29 cellular contexts compared by ENCODE assay signal in the genomic region with DNA sequence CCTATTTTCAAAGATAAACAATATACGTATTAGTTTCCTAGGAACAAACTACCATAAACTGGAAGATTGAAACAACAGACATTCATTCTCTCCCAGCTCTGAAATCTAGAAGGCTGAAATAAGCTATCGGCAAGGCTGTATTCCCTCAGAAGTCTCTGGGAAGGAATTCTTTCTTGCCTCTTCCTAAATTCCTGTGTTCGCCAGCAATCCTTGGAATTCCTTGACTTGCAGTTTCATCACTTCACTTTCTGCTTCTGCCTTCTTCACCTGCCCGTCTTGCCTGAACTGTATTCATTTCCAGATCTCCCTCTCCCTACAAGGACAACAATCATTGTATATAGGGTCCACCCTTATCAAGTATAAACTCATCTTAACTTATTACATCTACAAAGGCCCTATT. TPM values are rescaled to one million over a fixed set of nuclear protein-coding genes. Genes with fewer than 3 reads are reported as not detected.
DNase-seq lines count a peak whose midpoint lies in the region; ATAC-seq and TF ChIP-seq lines count a peak whose summit lies in the region.
"Had no signal": no experiment of that assay in that cellular context is flagged by ENCODE, and none has a peak within 500 bp of the region (broad histone marks: within the 10 kb centered on the region; RNA-seq: fewer than 3 reads in every experiment).

No MANE protein-coding gene starts in this region.

- H3K27ac ChIP-seq in SK-N-SH (ENCODE audit: low read depth in 2 of 2, low read length in 1 of 2): no peak overlapping the region
- H3K27ac ChIP-seq in smooth muscle cell (ENCODE audit: low read depth): peak overlapping the region; percentile 31
- H3K27ac ChIP-seq: 22Rv1, epithelial cell of prostate, foreskin keratinocyte, heart right ventricle, KMS-11, psoas muscle, SK-N-MC had no signal

- in situ Hi-C loops in HAP-1 (cut with MboI; ENCODE audit: low sequenced_read_pairs): no loop called here

- no peak overlapping the region for H3K9ac ChIP-seq in SK-N-SH
- H3K9ac ChIP-seq in smooth muscle cell (ENCODE audit: low read depth): no peak overlapping the region
- H3K9ac ChIP-seq: KMS-11 had no signal

- H3K27me3 ChIP-seq in SK-N-SH (ENCODE audit: insufficient read depth) (no peaks in the 10 kb centered on the region), smooth muscle cell (ENCODE audit: low read depth) (no peaks in the 10 kb centered on the region), HAP-1 (ENCODE audit: low read depth) (no peaks in the 10 kb centered on the region)
- H3K27me3 ChIP-seq: foreskin keratinocyte, heart right ventricle had no signal

- ATAC-seq in SK-N-SH treated with all-trans-retinoic acid at 6 μM for 48 hours: no peak
- ATAC-seq: activated naive CD8-positive, alpha-beta T cell treated with anti-CD3 and anti-CD28 coated beads, Interleukin-2, amount 50 U/mL, for 24 hours; activated T-cell treated with anti-CD3 and anti-CD28 coated beads, Interleukin-2, amount 50 U/mL, for 4 hours; foreskin keratinocyte; heart right ventricle; left colon; naive thymus-derived CD4-positive, alpha-beta T cell; psoas muscle had no signal

- no peak for DNase-seq in SK-N-SH
- peak; percentile 63 for DNase-seq in amniotic epithelial cell (ENCODE audit: low read depth)
- peak; percentile 77 for DNase-seq in islet precursor cell
- no peak for DNase-seq in smooth muscle cell (lab: John Stamatoyannopoulos, UW; ENCODE audit: unreplicated experiment)
- DNase-seq in superior temporal gyrus (ENCODE audit: extremely low spot score): no peak
- DNase-seq in dedifferentiated amniotic fluid mesenchymal stem cell (ENCODE audit: extremely low spot score): no peak
- DNase-seq in HAP-1 (ENCODE audit: low spot score in 2 of 2): no peak
- DNase-seq: activated CD4-positive, alpha-beta T cell treated with anti-CD3 and anti-CD28 coated beads, Interleukin-2, amount 10 ng/mL, durations not matched to agents 7 days and 5 days; activated naive CD8-positive, alpha-beta T cell treated with anti-CD3 and anti-CD28 coated beads, Interleukin-2, amount 50 U/mL, for 24 hours; activated T-cell treated with anti-CD3 and anti-CD28 coated beads, Interleukin-2, amount 50 U/mL, for 4 hours; CD4-positive, alpha-beta T cell; effector CD4-positive, alpha-beta T cell; foreskin keratinocyte; HCEC 1CT; heart right ventricle; left colon; naive thymus-derived CD4-positive, alpha-beta T cell; NCI-H1436 treated with DMSO at 0.1 percent for 48 hours; NCI-H446; NCI-H774; nucleus accumbens; psoas muscle; RPMI8226; stimulated activated naive CD4-positive, alpha-beta T cell treated with Interleukin-2 at 50 U/mL for 16 hours had no signal

- CTCF ChIA-PET in SK-N-SH (lab: Yijun Ruan, JAX): no interaction called here

- no peak overlapping the region for H3K4me3 ChIP-seq in SK-N-SH (ENCODE audit: low read depth in 2 of 2, low read length in 1 of 2)
- H3K4me3 ChIP-seq in smooth muscle cell: no peak overlapping the region
- H3K4me3 ChIP-seq in HAP-1: no peak overlapping the region
- H3K4me3 ChIP-seq: heart right ventricle, psoas muscle, SK-N-MC had no signal

- H3K9me3 ChIP-seq in SK-N-SH (no peaks in the 10 kb centered on the region), smooth muscle cell (replicated peaks; ENCODE audit: low read depth) (no peaks in the 10 kb centered on the region), HAP-1 (peaks cover 3% of the 10 kb centered on the region; the same call in 1 of the 2 replicates)
- H3K9me3 ChIP-seq: heart right ventricle, psoas muscle had no signal

- no peak for TF ChIP-seq EP300 in SK-N-SH (IDR thresholded peaks at IDR 0.05; ENCODE audit: borderline replicate concordance in 1 of 2, low read depth in 1 of 2, low read length in 1 of 2)

- TF ChIP-seq CTCF in SK-N-SH (IDR thresholded peaks at IDR 0.05) (no peak), smooth muscle cell (IDR thresholded peaks at IDR 0.05; ENCODE audit: borderline replicate concordance, insufficient read depth, poor library complexity, severe bottlenecking) (no peak)

- no peaks in the 10 kb centered on the region for H3K36me3 ChIP-seq in SK-N-SH (replicated peaks in 1 of 2; ENCODE audit: control insufficient read depth in 1 of 2, insufficient read depth in 2 of 2, low read length in 1 of 2)
- H3K36me3 ChIP-seq in smooth muscle cell (ENCODE audit: low read depth): no peaks in the 10 kb centered on the region
- H3K36me3 ChIP-seq in HAP-1 (replicated peaks): no peaks in the 10 kb centered on the region
- H3K36me3 ChIP-seq: heart right ventricle had no signal

- H3K4me1 ChIP-seq in SK-N-SH (ENCODE audit: control insufficient read depth in 1 of 2, insufficient read depth in 2 of 2, low read depth in 1 of 2, low read length in 1 of 2): peaks cover 0 to 16% of the 10 kb centered on the region in 2 experiments; a peak in 2 of 4 replicates
- peaks cover 8% of the 10 kb centered on the region for H3K4me1 ChIP-seq in smooth muscle cell (ENCODE audit: low read depth)
- peaks cover 3% of the 10 kb centered on the region; the same call in 1 of the 2 replicates for H3K4me1 ChIP-seq in HAP-1
- H3K4me1 ChIP-seq: heart right ventricle, psoas muscle had no signal

- H2AFZ ChIP-seq in SK-N-SH (ENCODE audit: low read depth) (0 out of 2 replicates have a peak overlapping the region, but pooled peaks have one; percentile 29), smooth muscle cell (ENCODE audit: low read depth) (peak overlapping the region; percentile 62)

- H3K79me2 ChIP-seq in SK-N-SH (ENCODE audit: insufficient read depth) (no peaks in the 10 kb centered on the region), smooth muscle cell (ENCODE audit: low read depth) (no peaks in the 10 kb centered on the region)

- POLR2A ChIA-PET in SK-N-SH (lab: Yijun Ruan, JAX): no interaction called here

- H3F3A ChIP-seq in SK-N-SH (replicated peaks; ENCODE audit: insufficient read depth) (peaks cover 30% of the 10 kb centered on the region), smooth muscle cell (ENCODE audit: low read depth) (peaks cover 6% of the 10 kb centered on the region)

- no peaks in the 10 kb centered on the region for H3K9me2 ChIP-seq in SK-N-SH

- no peak for TF ChIP-seq RAD21 in SK-N-SH (IDR thresholded peaks at IDR 0.05; ENCODE audit: low read length)

- WGBS in SK-N-SH (ENCODE audit: low lambda C conversion rate): 93% methylated on average over 4 of the region's 4 CpGs
- 33% methylated on average over 4 of the region's 4 CpGs for WGBS in smooth muscle cell (ENCODE audit: low lambda C conversion rate)

- no peaks in the 10 kb centered on the region for H4K20me1 ChIP-seq in SK-N-SH (ENCODE audit: insufficient read depth)
- H4K20me1 ChIP-seq in smooth muscle cell (ENCODE audit: low read depth): no peaks in the 10 kb centered on the region

- no peak overlapping the region for H3K4me2 ChIP-seq in SK-N-SH
- peak overlapping the region; percentile 65 for H3K4me2 ChIP-seq in smooth muscle cell
- H3K4me2 ChIP-seq: KMS-11 had no signal

TF ChIP-seq in SK-N-SH, 30 proteins besides CTCF, POLR2A, EP300 and RAD21:
- TF ChIP-seq, protein P1, sequence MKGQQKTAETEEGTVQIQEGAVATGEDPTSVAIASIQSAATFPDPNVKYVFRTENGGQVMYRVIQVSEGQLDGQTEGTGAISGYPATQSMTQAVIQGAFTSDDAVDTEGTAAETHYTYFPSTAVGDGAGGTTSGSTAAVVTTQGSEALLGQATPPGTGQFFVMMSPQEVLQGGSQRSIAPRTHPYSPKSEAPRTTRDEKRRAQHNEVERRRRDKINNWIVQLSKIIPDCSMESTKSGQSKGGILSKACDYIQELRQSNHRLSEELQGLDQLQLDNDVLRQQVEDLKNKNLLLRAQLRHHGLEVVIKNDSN (IDR thresholded peaks at IDR 0.05; ENCODE audit: borderline replicate concordance, low read depth): no peak
- TF ChIP-seq FOXJ3 (CRISPR knock-in tag; IDR thresholded peaks at IDR 0.05): no peak
- no peak for TF ChIP-seq POLR2AphosphoS5 (IDR thresholded peaks at IDR 0.05; ENCODE audit: low read depth, low read length)
- TF ChIP-seq MEF2A (IDR thresholded peaks at IDR 0.05; ENCODE audit: borderline replicate concordance, low read depth): no peak
- no peak for TF ChIP-seq MXI1 (IDR thresholded peaks at IDR 0.05; ENCODE audit: low read depth, low read length)
- TF ChIP-seq NFIC (IDR thresholded peaks at IDR 0.05; ENCODE audit: borderline replicate concordance): no peak
- TF ChIP-seq TAF1 (IDR thresholded peaks at IDR 0.05; ENCODE audit: borderline replicate concordance, low read depth, low read length): no peak
- no peak for TF ChIP-seq RXRA (IDR thresholded peaks at IDR 0.05; ENCODE audit: borderline replicate concordance, low read depth)

TF ChIP-seq in SK-N-SH treated with all-trans-retinoic acid at 6 μM for 48 hours, 23 proteins besides CTCF, POLR2A, EP300 and RAD21 (continues in another document):
- TF ChIP-seq ZNF8 (CRISPR knock-in tag; IDR thresholded peaks at IDR 0.05): no peak
- TF ChIP-seq TCF4 (CRISPR knock-in tag; IDR thresholded peaks at IDR 0.05; ENCODE audit: borderline replicate concordance): no peak
- no peak for TF ChIP-seq SNAI2 (CRISPR knock-in tag; IDR thresholded peaks at IDR 0.05)
- no peak for TF ChIP-seq RARB (CRISPR knock-in tag; IDR thresholded peaks at IDR 0.05)
- TF ChIP-seq ARNTL (CRISPR knock-in tag; IDR thresholded peaks at IDR 0.05; ENCODE audit: borderline replicate concordance, low read depth): no peak
- TF ChIP-seq, protein P2, sequence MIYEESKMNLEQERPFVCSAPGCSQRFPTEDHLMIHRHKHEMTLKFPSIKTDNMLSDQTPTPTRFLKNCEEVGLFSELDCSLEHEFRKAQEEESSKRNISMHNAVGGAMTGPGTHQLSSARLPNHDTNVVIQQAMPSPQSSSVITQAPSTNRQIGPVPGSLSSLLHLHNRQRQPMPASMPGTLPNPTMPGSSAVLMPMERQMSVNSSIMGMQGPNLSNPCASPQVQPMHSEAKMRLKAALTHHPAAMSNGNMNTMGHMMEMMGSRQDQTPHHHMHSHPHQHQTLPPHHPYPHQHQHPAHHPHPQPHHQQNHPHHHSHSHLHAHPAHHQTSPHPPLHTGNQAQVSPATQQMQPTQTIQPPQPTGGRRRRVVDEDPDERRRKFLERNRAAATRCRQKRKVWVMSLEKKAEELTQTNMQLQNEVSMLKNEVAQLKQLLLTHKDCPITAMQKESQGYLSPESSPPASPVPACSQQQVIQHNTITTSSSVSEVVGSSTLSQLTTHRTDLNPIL (CRISPR knock-in tag; IDR thresholded peaks at IDR 0.05; ENCODE audit: low read depth): no peak

RNA-seq across cellular contexts. Expression of a gene that starts 17.7 kb away (rescaled TPM):
- polyA plus RNA-seq in SK-N-SH (2012; rRNA removed): 1.9 and 2.7 TPM in 2 replicates
- polyA plus RNA-seq in SK-N-SH (2012; cell fraction: cytosol; rRNA removed): 1.2 and 1.5 TPM in 2 replicates
- 7.4 and 13.7 TPM in 2 replicates for polyA plus RNA-seq in SK-N-SH (2012; cell fraction: nucleus; rRNA removed)
- total RNA-seq in smooth muscle cell: 12.2 and 14.2 TPM in 2 replicates
- 3.7 and 7.2 TPM in 2 replicates for polyA plus RNA-seq in smooth muscle cell

RNA-seq across cellular contexts. Expression of a gene that starts 49.4 kb away (rescaled TPM):
- polyA plus RNA-seq in SK-N-SH (2012; rRNA removed): 408 and 424 TPM in 2 replicates
- polyA plus RNA-seq in SK-N-SH (2012; cell fraction: cytosol; rRNA removed): 487 and 491 TPM in 2 replicates
- 445 and 542 TPM in 2 replicates for polyA plus RNA-seq in SK-N-SH (2012; cell fraction: nucleus; rRNA removed)
- 146 and 161 TPM in 2 replicates for total RNA-seq in smooth muscle cell
- 121 and 176 TPM in 2 replicates for polyA plus RNA-seq in smooth muscle cell

Comparison
In these comparisons a context has a peak if more than half of its experiments do, and no peak if none do; other contexts are left out.
1. DNase-seq: peak in amniotic epithelial cell (single experiment) and islet precursor cell (single experiment); none in SK-N-SH (single experiment), smooth muscle cell (single experiment), superior temporal gyrus (single experiment), dedifferentiated amniotic fluid mesenchymal stem cell (single experiment) and HAP-1 (0 of 2).